20 cellular contexts compared by ENCODE assay signal in genomic region chr22:25160120-25160996, GRCh38. TPM values are rescaled to one million over a fixed set of nuclear protein-coding genes. Genes with fewer than 3 reads are reported as not detected.
"Had no signal": no experiment of that assay in that cellular context is flagged by ENCODE, and none has a peak within 500 bp of the region (broad histone marks: within the 10 kb centered on the region; RNA-seq: fewer than 3 reads in every experiment).

No MANE protein-coding gene starts in this region.

- H3K9ac ChIP-seq: parathyroid adenoma had no signal

- H3K4me3 ChIP-seq: colonic mucosa, lower lobe of right lung, suprapubic skin had no signal

- H3K27me3 Mint-ChIP-seq: activated CD4-positive, alpha-beta T cell treated with anti-CD3 and anti-CD28 coated beads, Interleukin-2, amount 10 ng/mL, durations not matched to agents 24 days and 14 days; type B pancreatic cell had no signal

- H3K36me3 ChIP-seq: colonic mucosa, lower lobe of right lung, neutrophil, suprapubic skin had no signal

- H3K4me1 ChIP-seq: colonic mucosa, foreskin keratinocyte, parathyroid adenoma had no signal

- ATAC-seq: foreskin keratinocyte, lower lobe of right lung had no signal

- H3K27ac Mint-ChIP-seq: activated naive CD4-positive, alpha-beta T cell treated with anti-CD3 and anti-CD28 coated beads for 36 hours had no signal

- H3K4me1 Mint-ChIP-seq: activated CD4-positive, alpha-beta T cell treated with anti-CD3 and anti-CD28 coated beads, Interleukin-2, amount 10 ng/mL, durations not matched to agents 24 days and 14 days had no signal

- H3K9me3 Mint-ChIP-seq: activated CD4-positive, alpha-beta T cell treated with anti-CD3 and anti-CD28 coated beads, Interleukin-2, amount 10 ng/mL, durations not matched to agents 24 days and 14 days; activated naive CD4-positive, alpha-beta T cell treated with anti-CD3 and anti-CD28 coated beads for 36 hours; activated T-helper 1 cell treated with anti-CD3 and anti-CD28 coated beads, Interleukin-12 subunit alpha, Interleukin-12 subunit beta, Interleukin-2, Interleukin-4 antibody, amounts not matched to agents 30 ng/mL and 10 ng/mL and 1 ng/mL, durations not matched to agents 14 hours and 24 hours and 36 hours; type B pancreatic cell had no signal

- H3K4me3 Mint-ChIP-seq: activated CD4-positive, alpha-beta T cell treated with anti-CD3 and anti-CD28 coated beads, Interleukin-2, amount 10 ng/mL, durations not matched to agents 24 days and 14 days; activated naive CD4-positive, alpha-beta T cell treated with anti-CD3 and anti-CD28 coated beads for 36 hours; activated T-helper 1 cell treated with anti-CD3 and anti-CD28 coated beads, Interleukin-12 subunit alpha, Interleukin-12 subunit beta, Interleukin-2, Interleukin-4 antibody, amounts not matched to agents 30 ng/mL and 10 ng/mL and 1 ng/mL, durations not matched to agents 14 hours and 24 hours and 36 hours; type B pancreatic cell had no signal

- H2AFZ ChIP-seq: parathyroid adenoma had no signal

- H3K36me3 Mint-ChIP-seq: type B pancreatic cell had no signal

- H3K9me3 ChIP-seq: colonic mucosa, lower lobe of right lung, neutrophil, suprapubic skin had no signal

- H3K27ac ChIP-seq: colonic mucosa, foreskin keratinocyte, lower lobe of right lung, neutrophil, parathyroid adenoma had no signal

- H3K27me3 ChIP-seq: colonic mucosa, foreskin keratinocyte, neutrophil, suprapubic skin had no signal

- DNase-seq: activated CD4-positive, alpha-beta T cell treated with anti-CD3 and anti-CD28 coated beads, Interleukin-2, amount 10 ng/mL, durations not matched to agents 24 days and 14 days; activated CD4-positive, CD25-positive, alpha-beta regulatory T cell; activated CD8-positive, alpha-beta memory T cell treated with anti-CD3 and anti-CD28 coated beads, Interleukin-2, amount 50 U/mL, for 48 hours; activated naive CD4-positive, alpha-beta T cell treated with anti-CD3 and anti-CD28 coated beads for 36 hours; colonic mucosa; effector CD4-positive, alpha-beta T cell; foreskin keratinocyte; kidney glomerular epithelial cell; lower lobe of right lung; midbrain; stimulated activated CD4-positive, alpha-beta T cell treated with anti-CD3 and anti-CD28 coated beads, Interleukin-4, amount 100 ng/mL, for 1 hour; stimulated activated naive CD4-positive, alpha-beta T cell had no signal

RNA-seq across cellular contexts. Expression of gene CRYBB3, which starts 39.3 kb away (rescaled TPM):
- total RNA-seq: activated naive CD4-positive, alpha-beta T cell treated with anti-CD3 and anti-CD28 coated beads for 36 hours; cardiac septum; foreskin keratinocyte; renal cortical epithelial cell; suprapubic skin had no signal

RNA-seq across cellular contexts. Expression of gene CRYBB2, which starts 59.1 kb away (rescaled TPM):
- total RNA-seq: activated CD4-positive, alpha-beta T cell treated with anti-CD3 and anti-CD28 coated beads, Interleukin-2, amount 10 ng/mL, durations not matched to agents 24 days and 14 days; activated naive CD4-positive, alpha-beta T cell treated with anti-CD3 and anti-CD28 coated beads for 36 hours; activated T-helper 1 cell treated with anti-CD3 and anti-CD28 coated beads, Interleukin-12 subunit alpha, Interleukin-12 subunit beta, Interleukin-2, Interleukin-4 antibody, amounts not matched to agents 30 ng/mL and 10 ng/mL and 1 ng/mL, durations not matched to agents 14 hours and 24 hours and 36 hours; cardiac septum; colonic mucosa; foreskin keratinocyte; lower lobe of right lung; T-helper 2 cell treated with Interferon-gamma antibody and Interleukin-4, amounts not matched to agents 100 ng/mL and 5 ng/mL, for 36 hours had no signal
